24 cellular contexts compared by ENCODE assay signal in the genomic region with DNA sequence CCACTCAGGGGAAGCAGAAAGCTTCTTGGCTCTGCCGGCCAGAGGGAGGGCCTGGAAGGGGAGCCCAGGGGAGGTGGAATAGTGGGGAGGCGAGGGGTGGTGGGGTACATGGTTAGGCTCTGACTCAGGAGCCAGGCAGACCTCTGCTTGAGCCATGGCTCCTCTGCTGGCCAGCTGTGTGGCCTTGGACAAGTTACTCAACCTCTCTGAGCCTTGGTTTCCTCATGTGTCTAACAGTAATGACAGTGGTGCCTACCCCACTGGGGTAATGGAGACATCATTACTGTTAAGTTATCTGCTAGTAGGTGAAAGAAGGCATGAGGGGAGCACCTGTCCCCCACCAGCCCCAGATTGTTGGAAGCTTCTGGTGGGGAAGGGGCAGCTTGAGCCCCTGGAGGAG.
"Had no signal": no experiment of that assay in that cellular context is flagged by ENCODE, and none has a peak within 500 bp of the region (broad histone marks: within the 10 kb centered on the region; RNA-seq: fewer than 3 reads in every experiment).

No MANE protein-coding gene starts in this region.

- H3K36me3 Mint-ChIP-seq: activated naive CD8-positive, alpha-beta T cell had no signal

- H3K4me3 ChIP-seq: SK-N-MC had no signal

- H3K9me3 Mint-ChIP-seq: activated T-helper 17 cell treated with anti-CD3 and anti-CD28 coated beads, Interleukin-2, amount 50 U/mL, for 72 hours had no signal

- H3K4me3 Mint-ChIP-seq: activated CD4-positive, alpha-beta memory T cell treated with anti-CD3 and anti-CD28 coated beads for 36 hours; activated CD4-positive, alpha-beta T cell treated with anti-CD3 and anti-CD28 coated beads, Interleukin-2, amount 10 ng/mL, durations not matched to agents 7 days and 5 days; activated naive CD4-positive, alpha-beta T cell treated with anti-CD3 and anti-CD28 coated beads for 36 hours; activated naive CD8-positive, alpha-beta T cell; activated T-cell treated with anti-CD3 and anti-CD28 coated beads, Interleukin-2, amount 50 U/mL, for 4 hours; activated T-helper 17 cell treated with anti-CD3 and anti-CD28 coated beads, Interleukin-2, amount 50 U/mL, for 72 hours; T-cell had no signal

- H3K27ac ChIP-seq: SK-N-MC, VCaP had no signal

- H3K27ac Mint-ChIP-seq: activated CD4-positive, alpha-beta memory T cell treated with anti-CD3 and anti-CD28 coated beads for 36 hours; activated CD4-positive, alpha-beta T cell treated with anti-CD3 and anti-CD28 coated beads, Interleukin-2, amount 10 ng/mL, durations not matched to agents 7 days and 5 days; activated naive CD4-positive, alpha-beta T cell treated with anti-CD3 and anti-CD28 coated beads for 36 hours; activated naive CD8-positive, alpha-beta T cell; T-cell had no signal

- DNase-seq: activated CD4-positive, alpha-beta memory T cell treated with anti-CD3 and anti-CD28 coated beads for 36 hours; activated CD4-positive, alpha-beta T cell treated with anti-CD3 and anti-CD28 coated beads, Interleukin-2, amount 10 ng/mL, durations not matched to agents 7 days and 5 days; activated CD4-positive, CD25-positive, alpha-beta regulatory T cell; activated CD8-positive, alpha-beta memory T cell treated with anti-CD3 and anti-CD28 coated beads for 24 hours; activated gamma-delta T cell; activated naive CD4-positive, alpha-beta T cell treated with anti-CD3 and anti-CD28 coated beads for 36 hours; activated T-cell treated with anti-CD3 and anti-CD28 coated beads, Interleukin-2, amount 50 U/mL, for 4 hours; anterior cingulate cortex; caudate nucleus; Kasumi-1; NCI-H1048; NCI-H1694; NCI-H2029; NCI-H2107; NCI-H2171 treated with DMSO at 0.1 percent for 48 hours; NCI-H345; NCI-H510A; NCI-H526 treated with DMSO at 0.1 percent for 48 hours; NCI-H82; T-cell had no signal
